24 cellular contexts compared by ENCODE assay signal in the genomic region with DNA sequence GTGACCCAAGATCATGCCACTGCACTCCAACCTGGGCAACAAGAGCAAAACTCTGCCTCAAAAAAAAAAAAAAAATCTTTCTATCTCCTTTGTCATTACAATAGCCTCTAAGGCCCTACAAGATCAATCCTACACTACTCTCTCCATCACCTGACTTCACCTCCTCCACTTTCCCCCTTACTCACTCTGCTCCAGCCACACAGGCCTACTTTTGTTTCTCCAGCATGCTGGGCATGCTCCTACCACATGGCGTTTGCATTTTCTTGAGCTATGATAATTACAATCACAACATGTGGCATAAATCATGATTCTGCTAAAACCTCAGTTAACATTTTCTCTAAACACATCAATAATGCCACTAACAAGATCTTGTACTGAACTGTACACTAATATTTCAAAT. TPM values are rescaled to one million over a fixed set of nuclear protein-coding genes. Genes with fewer than 3 reads are reported as not detected.
DNase-seq lines count a peak whose midpoint lies in the region; ATAC-seq and TF ChIP-seq lines count a peak whose summit lies in the region.
"Had no signal": no experiment of that assay in that cellular context is flagged by ENCODE, and none has a peak within 500 bp of the region (broad histone marks: within the 10 kb centered on the region; RNA-seq: fewer than 3 reads in every experiment).

No MANE protein-coding gene starts in this region.

- 69% methylated on average over 1 of the region's 1 CpG for WGBS in SK-N-SH (ENCODE audit: low lambda C conversion rate)
- WGBS in spleen, 5 donors = 61 to 75% (median 66%) methylated on average over 1 of the region's 1 CpG

- H3K4me3 ChIP-seq in left ventricle myocardium inferior = no peak overlapping the region
- no peak overlapping the region for H3K4me3 ChIP-seq in SK-N-SH (ENCODE audit: low read depth in 2 of 2, low read length in 1 of 2)
- no peak overlapping the region for H3K4me3 ChIP-seq in spleen
- H3K4me3 ChIP-seq in SJCRH30 = no peak overlapping the region
- H3K4me3 ChIP-seq: A549 had no signal

- CTCF ChIA-PET in SK-N-SH (lab: Yijun Ruan, JAX) = interaction anchor here (0.6 kb wide), 1 partner anchor 160 kb away, joined by 4 read pairs; no protein-coding TSS in a partner anchor

- no peak for TF ChIP-seq CTCF in left ventricle myocardium inferior (IDR thresholded peaks at IDR 0.05; ENCODE audit: borderline replicate concordance)
- TF ChIP-seq CTCF in SK-N-SH (IDR thresholded peaks at IDR 0.05) = no peak
- no peak for TF ChIP-seq CTCF in spleen (IDR thresholded peaks at IDR 0.05 in 8 of 11, conservative IDR thresholded peaks at IDR 0.05 in 3 of 11)

- no peak overlapping the region for H3K4me3 Mint-ChIP-seq in central memory CD8-positive, alpha-beta T cell
- H3K4me3 Mint-ChIP-seq: B cell had no signal

- H3K27me3 Mint-ChIP-seq in central memory CD8-positive, alpha-beta T cell = no peaks in the 10 kb centered on the region
- H3K27me3 Mint-ChIP-seq: B cell had no signal

- POLR2A ChIA-PET in SK-N-SH (lab: Yijun Ruan, JAX) = no interaction called here

- H3K9me3 ChIP-seq in left ventricle myocardium inferior (replicated peaks) (no peaks in the 10 kb centered on the region), SK-N-SH (no peaks in the 10 kb centered on the region), spleen (no peaks in the 10 kb centered on the region), SJCRH30 (replicated peaks) (no peaks in the 10 kb centered on the region)
- H3K9me3 ChIP-seq: A549 had no signal

- no peak for ATAC-seq in left ventricle myocardium superior
- ATAC-seq in central memory CD8-positive, alpha-beta T cell (replicated peaks; ENCODE audit: extremely low read depth, poor library complexity, severe bottlenecking) = no peak
- ATAC-seq: A549, Panc1 had no signal

- no peaks in the 10 kb centered on the region for H3K27me3 ChIP-seq in left ventricle myocardium inferior (ENCODE audit: low read depth)
- no peaks in the 10 kb centered on the region for H3K27me3 ChIP-seq in SK-N-SH (ENCODE audit: insufficient read depth)
- H3K27me3 ChIP-seq in spleen (replicated peaks in 1 of 7) = no peaks in the 10 kb centered on the region
- no peaks in the 10 kb centered on the region for H3K27me3 ChIP-seq in SJCRH30

- H3K27ac ChIP-seq in left ventricle myocardium inferior (replicated peaks) (peak overlapping the region; percentile 93), SK-N-SH (ENCODE audit: low read depth in 2 of 2, low read length in 1 of 2) (no peak overlapping the region), spleen (no peak overlapping the region), SJCRH30 (no peak overlapping the region)
- H3K27ac ChIP-seq: A549 had no signal

- no peak overlapping the region for H3K4me2 ChIP-seq in SK-N-SH
- H3K4me2 ChIP-seq: A549 had no signal

- DNase-seq in left ventricle myocardium inferior (no peak), left ventricle myocardium superior (no peak), SK-N-SH (no peak), spleen (peak; percentile 16), SJCRH30 (no peak), NOMO-1 treated with DMSO at 0.1 percent for 48 hours (lab: John Stamatoyannopoulos, UW; ENCODE audit: unreplicated experiment) (no peak)
- DNase-seq in central memory CD8-positive, alpha-beta T cell (ENCODE audit: low spot score in 2 of 2) = no peak
- no peak for DNase-seq in activated effector memory CD4-positive, alpha-beta T cell treated with Interleukin-2 at 50 U/mL for 16 hours
- DNase-seq: EL; GF-D8; H7; KG1; NCI-H1105; NCI-H146; NCI-H2029 treated with DMSO at 0.1 percent for 48 hours; NCI-H226; NCI-H524; NCI-H774; NK-92 treated with Interleukin-12 subunit alpha and Interleukin-12 subunit beta, amount 100 ng/mL, for 24 hours; SIG-M5 had no signal

- peaks cover 17% of the 10 kb centered on the region for H3K36me3 ChIP-seq in left ventricle myocardium inferior
- no peaks in the 10 kb centered on the region for H3K36me3 ChIP-seq in SK-N-SH (replicated peaks in 1 of 2; ENCODE audit: control insufficient read depth in 1 of 2, insufficient read depth in 2 of 2, low read length in 1 of 2)
- peaks cover 0 to 10% (median 0%) of the 10 kb centered on the region in 6 donors for H3K36me3 ChIP-seq in spleen
- no peaks in the 10 kb centered on the region for H3K36me3 ChIP-seq in SJCRH30

- intact Hi-C loops in left ventricle myocardium inferior (cut with micrococcal nuclease) (no loop called here), left ventricle myocardium superior (cut with micrococcal nuclease) (no loop called here), spleen (cut with DNase I; ENCODE audit: low total_unique reads) (no loop called here)

- H4K20me1 ChIP-seq in SK-N-SH (ENCODE audit: insufficient read depth) = no peaks in the 10 kb centered on the region

- TF ChIP-seq POLR2A in spleen (IDR thresholded peaks at IDR 0.05) = no peak

- H3K79me2 ChIP-seq in SK-N-SH (ENCODE audit: insufficient read depth) = peaks cover 36% of the 10 kb centered on the region

- TF ChIP-seq RAD21 in SK-N-SH (IDR thresholded peaks at IDR 0.05; ENCODE audit: low read length) = no peak

- H3K9me3 Mint-ChIP-seq in central memory CD8-positive, alpha-beta T cell = no peaks in the 10 kb centered on the region

- H3K4me1 Mint-ChIP-seq in central memory CD8-positive, alpha-beta T cell = peaks cover 18% of the 10 kb centered on the region
- H3K4me1 Mint-ChIP-seq: CD14-positive monocyte had no signal

- H3K9me2 ChIP-seq in SK-N-SH = no peaks in the 10 kb centered on the region

- no peak overlapping the region for H2AFZ ChIP-seq in SK-N-SH (ENCODE audit: low read depth)

- peaks cover 6% of the 10 kb centered on the region for H3K36me3 Mint-ChIP-seq in central memory CD8-positive, alpha-beta T cell (ENCODE audit: insufficient read depth)
- H3K36me3 Mint-ChIP-seq: CD14-positive monocyte had no signal

- H3K27ac Mint-ChIP-seq in central memory CD8-positive, alpha-beta T cell (ENCODE audit: low read depth) = peak overlapping the region; percentile 1
- H3K27ac Mint-ChIP-seq: B cell, CD14-positive monocyte had no signal

- H3K4me1 ChIP-seq in left ventricle myocardium inferior = peaks cover 87% of the 10 kb centered on the region
- H3K4me1 ChIP-seq in SK-N-SH (ENCODE audit: control insufficient read depth in 1 of 2, insufficient read depth in 2 of 2, low read depth in 1 of 2, low read length in 1 of 2) = peaks cover 0 to 2% of the 10 kb centered on the region in 2 experiments; a peak in 1 of 4 replicates
- peaks cover 0 to 40% (median 18%) of the 10 kb centered on the region in 6 donors for H3K4me1 ChIP-seq in spleen
- no peaks in the 10 kb centered on the region for H3K4me1 ChIP-seq in SJCRH30
- H3K4me1 ChIP-seq: A549 had no signal

- H3K9ac ChIP-seq in SK-N-SH = no peak overlapping the region

- TF ChIP-seq EP300 in SK-N-SH (IDR thresholded peaks at IDR 0.05; ENCODE audit: borderline replicate concordance in 1 of 2, low read depth in 1 of 2, low read length in 1 of 2) = no peak

- no peaks in the 10 kb centered on the region for H3F3A ChIP-seq in SK-N-SH (replicated peaks; ENCODE audit: insufficient read depth)

TF ChIP-seq in SK-N-SH, 30 proteins besides CTCF, POLR2A, EP300 and RAD21:
- no peak for TF ChIP-seq RFX5 (IDR thresholded peaks at IDR 0.05; ENCODE audit: low read length)
- peak; percentile 31; the same call in 1 of the 2 replicates for TF ChIP-seq MXI1 (IDR thresholded peaks at IDR 0.05; ENCODE audit: low read depth, low read length)

RNA-seq across cellular contexts. Expression of a gene that starts 7.8 kb away (rescaled TPM):
- total RNA-seq in left ventricle myocardium inferior (104 TPM), left ventricle myocardium superior (107 TPM), spleen (10 to 100 TPM; 23.4 to 95.3 (median 52.9) TPM)
- polyA plus RNA-seq in SK-N-SH (2012; rRNA removed) (5.1 and 5.7 TPM in 2 replicates), spleen (10 to 100 TPM in 2 of 3 donors, 1 to 10 TPM in 1; 5.7 to 27.0 (median 12.7) TPM)
- polyA plus RNA-seq in SK-N-SH (2012; cell fraction: cytosol; rRNA removed) = 2.6 and 3.9 TPM in 2 replicates
- polyA plus RNA-seq in SK-N-SH (2012; cell fraction: nucleus; rRNA removed) = 31.2 and 31.8 TPM in 2 replicates
- 8.1 and 10.5 TPM in 2 replicates for total RNA-seq in SJCRH30 (2014; rRNA removed; shearing (Covaris generic))
